22 cellular contexts compared by ENCODE assay signal in the genomic region with DNA sequence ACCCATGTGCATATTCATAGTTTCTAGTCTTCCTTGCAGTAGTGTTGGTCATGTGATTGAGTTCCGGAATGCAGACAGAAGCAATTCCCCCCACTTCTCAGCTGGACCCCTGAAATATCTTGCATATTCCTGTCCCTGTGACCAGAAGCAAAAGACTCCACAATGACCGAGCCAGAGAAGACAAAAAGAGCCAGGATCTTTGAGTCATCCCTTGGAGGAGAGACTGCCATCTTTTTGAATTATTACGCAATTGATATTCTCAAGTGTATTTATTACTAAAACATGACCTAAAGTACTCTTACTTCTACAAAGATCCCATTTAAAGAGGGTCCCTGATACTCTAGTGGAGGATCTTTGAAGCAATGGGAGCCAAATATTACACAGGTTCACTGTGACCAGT. TPM values are rescaled to one million over a fixed set of nuclear protein-coding genes. Genes with fewer than 3 reads are reported as not detected.
A peak's percentile ranks its signal among the peaks of the same experiment; 100 is the strongest.
DNase-seq lines count a peak whose midpoint lies in the region; ATAC-seq, FAIRE-seq and TF ChIP-seq lines count a peak whose summit lies in the region.
"Had no signal": no experiment of that assay in that cellular context is flagged by ENCODE, and none has a peak within 500 bp of the region (broad histone marks: within the 10 kb centered on the region; RNA-seq: fewer than 3 reads in every experiment).

No MANE protein-coding gene starts in this region.

- H3K4me1 ChIP-seq in right atrium auricular region (no peaks in the 10 kb centered on the region), K562 (replicated peaks in 1 of 2; ENCODE audit: control insufficient read depth in 2 of 2, insufficient read depth in 2 of 2, low read length in 2 of 2) (no peaks in the 10 kb centered on the region), aorta (ENCODE audit: control insufficient read depth in 1 of 2, insufficient read depth in 2 of 2, low read length in 2 of 2) (no peaks in the 10 kb centered on the region)

- FAIRE-seq in K562 (lab: Jason Lieb, UNC), result no peak
- FAIRE-seq: HTR-8/SVneo had no signal

- H3K9ac ChIP-seq in K562 (ENCODE audit: insufficient read depth in 1 of 2, low read depth in 2 of 2, low read length in 2 of 2), result no peak overlapping the region

- H3K4me3 ChIP-seq in right atrium auricular region (no peak overlapping the region), K562 (no peak overlapping the region), fibroblast of pulmonary artery (replicated peaks; ENCODE audit: low read depth, low read length) (no peak overlapping the region), aorta (ENCODE audit: low read length in 2 of 2) (no peak overlapping the region)
- H3K4me3 ChIP-seq: MG63 had no signal

- no peak overlapping the region for H3K4me3 Mint-ChIP-seq in CD4-positive, alpha-beta T cell
- H3K4me3 Mint-ChIP-seq: B cell, CD14-positive monocyte, IgD-negative memory B cell had no signal

- no peaks in the 10 kb centered on the region for H3K79me2 ChIP-seq in K562 (ENCODE audit: control insufficient read depth, insufficient read depth, low read length)

- H3K36me3 ChIP-seq in right atrium auricular region, result no peaks in the 10 kb centered on the region
- H3K36me3 ChIP-seq in K562 (ENCODE audit: control insufficient read depth, insufficient read depth, low read length), result no peaks in the 10 kb centered on the region
- no peaks in the 10 kb centered on the region for H3K36me3 ChIP-seq in aorta (ENCODE audit: control insufficient read depth in 1 of 2, insufficient read depth in 2 of 2, low read length in 1 of 2)
- H3K36me3 ChIP-seq: MG63 had no signal

- H3K27ac ChIP-seq in right atrium auricular region, result no peak overlapping the region
- H3K27ac ChIP-seq in K562 (ENCODE audit: extremely low read depth, low read depth, low read length), result no peak overlapping the region
- no peak overlapping the region for H3K27ac ChIP-seq in aorta (ENCODE audit: low read depth in 1 of 2, low read length in 2 of 2)
- H3K27ac ChIP-seq in CD4-positive, alpha-beta T cell (ENCODE audit: low read depth, low read length), result no peak overlapping the region

- no peaks in the 10 kb centered on the region for H3K36me3 Mint-ChIP-seq in CD4-positive, alpha-beta T cell (ENCODE audit: low read depth)
- H3K36me3 Mint-ChIP-seq: CD14-positive monocyte, IgD-negative memory B cell had no signal

- intact Hi-C loops in Right ventricle myocardium superior (cut with DNase I), result no loop called here
- intact Hi-C loops in K562 (cut with micrococcal nuclease), result no loop called here
- intact Hi-C loops in aorta (cut with DNase I), result no loop called here
- intact Hi-C loops in CD4-positive, alpha-beta T cell (cut with DNase I, micrococcal nuclease), result no loop called here

- no peaks in the 10 kb centered on the region for H3K9me1 ChIP-seq in K562 (ENCODE audit: control insufficient read depth, insufficient read depth, low read length)

- ATAC-seq in Right ventricle myocardium superior (ENCODE audit: poor library complexity) (peak; percentile 66), K562 (no peak), aorta (ENCODE audit: low FRiP score) (peak; percentile 52), GM18858 (IDR thresholded peaks at IDR 0.05; ENCODE audit: unreplicated experiment) (no peak)
- no peak for ATAC-seq in CD4-positive, alpha-beta T cell (ENCODE audit: poor library complexity)

- DNase-seq in Right ventricle myocardium superior, result no peak
- no peak for DNase-seq in right atrium auricular region (ENCODE audit: low spot score)
- no peak for DNase-seq in K562 (ENCODE audit: extremely low read depth in 1 of 4, low spot score in 3 of 4)
- DNase-seq in fibroblast of pulmonary artery (ENCODE audit: low read depth), result peak; percentile 24
- DNase-seq in aorta, result no peak
- no peak for DNase-seq in CD4-positive, alpha-beta T cell
- no peak for DNase-seq in cerebellum (ENCODE audit: low spot score)
- DNase-seq: DMS79 treated with DMSO at 0.1 percent for 48 hours, GOT3, Kasumi-1, MG63, NCI-H1417, NCI-H1694 treated with DMSO at 0.1 percent for 48 hours, NCI-H2107, NCI-H446 treated with DMSO at 0.1 percent for 48 hours, NCI-H526 treated with DMSO at 0.1 percent for 48 hours, SHP77 had no signal

- H3K27me3 ChIP-seq in right atrium auricular region (no peaks in the 10 kb centered on the region), K562 (ENCODE audit: control insufficient read depth in 2 of 2, insufficient read depth in 2 of 2, low read length in 2 of 2) (no peaks in the 10 kb centered on the region), aorta (ENCODE audit: control insufficient read depth in 1 of 2, insufficient read depth in 2 of 2, low read length in 1 of 2) (peaks cover 0 to 4% of the 10 kb centered on the region in 2 donors)
- no peaks in the 10 kb centered on the region for H3K27me3 ChIP-seq in CD4-positive, alpha-beta T cell (ENCODE audit: control insufficient read depth, insufficient read depth, low read length)
- H3K27me3 ChIP-seq: MG63 had no signal

- no peak overlapping the region for H2AFZ ChIP-seq in K562 (ENCODE audit: low read depth, low read length)

- CTCF ChIA-PET in K562 (lab: Yijun Ruan, JAX; ENCODE audit: low intra/inter-chr PET ratio), result no interaction called here
- CTCF ChIA-PET in CD4-positive, alpha-beta T cell (lab: Charles Lee), result no interaction called here

- no peak for TF ChIP-seq EP300 in K562 (IDR thresholded peaks at IDR 0.05; ENCODE audit: low read length)

- TF ChIP-seq CTCF in right atrium auricular region (IDR thresholded peaks at IDR 0.05) (no peak), K562 (IDR thresholded peaks at IDR 0.05 in 2 of 3, conservative IDR thresholded peaks at IDR 0.05 in 1 of 3; ENCODE audit: insufficient read depth in 2 of 3, low read depth in 1 of 3, low read length in 3 of 3) (no peak), fibroblast of pulmonary artery (IDR thresholded peaks at IDR 0.05; ENCODE audit: low read length, missing control alignments) (no peak)
- TF ChIP-seq CTCF in CD4-positive, alpha-beta T cell (IDR thresholded peaks at IDR 0.05), result no peak

- TF ChIP-seq POLR2A in K562 (conservative IDR thresholded peaks at IDR 0.05), result no peak

- H3K9me3 Mint-ChIP-seq in CD4-positive, alpha-beta T cell, result peaks cover 3% of the 10 kb centered on the region

- POLR2A ChIA-PET in K562 (lab: Yijun Ruan, JAX), result no interaction called here
- POLR2A ChIA-PET in CD4-positive, alpha-beta T cell (lab: Charles Lee), result no interaction called here

- H4K20me1 ChIP-seq in K562 (replicated peaks; ENCODE audit: control insufficient read depth, insufficient read depth, low read length), result no peaks in the 10 kb centered on the region

- no TSS peak for BruUV-seq in K562 (replicated peaks; lab: Mats Ljungman, UMichigan)

- peaks cover 6% of the 10 kb centered on the region for H3K27me3 Mint-ChIP-seq in CD4-positive, alpha-beta T cell
- H3K27me3 Mint-ChIP-seq: B cell had no signal

- no peaks in the 10 kb centered on the region for H3K4me1 Mint-ChIP-seq in CD4-positive, alpha-beta T cell (ENCODE audit: low read depth)
- H3K4me1 Mint-ChIP-seq: B cell, CD14-positive monocyte, IgD-negative memory B cell had no signal

- no peak overlapping the region for H3K4me2 ChIP-seq in K562 (ENCODE audit: insufficient read depth, low read length)

- 4% methylated on average over 3 of the region's 3 CpGs for WGBS in K562 (ENCODE audit: insufficient coverage, low coverage, missing lambda C conversion rate)
- 90 to 94% methylated on average over 3 of the region's 3 CpGs for WGBS in aorta, 2 donors

- in situ Hi-C loops in K562 (cut with MboI), result no loop called here

- TF ChIP-seq RAD21 in K562 (CRISPR knock-in tag; conservative IDR thresholded peaks at IDR 0.05 in 1 of 2, IDR thresholded peaks at IDR 0.05 in 1 of 2), result no peak

- H3K27ac Mint-ChIP-seq in CD4-positive, alpha-beta T cell, result no peak overlapping the region
- H3K27ac Mint-ChIP-seq: B cell, CD14-positive monocyte, IgD-negative memory B cell had no signal

- H3K9me3 ChIP-seq in right atrium auricular region (no peaks in the 10 kb centered on the region), K562 (replicated peaks; ENCODE audit: control insufficient read depth, insufficient read depth, low read depth, low read length) (no peaks in the 10 kb centered on the region), aorta (ENCODE audit: control insufficient read depth, low read length) (no peaks in the 10 kb centered on the region)
- H3K9me3 ChIP-seq in CD4-positive, alpha-beta T cell (ENCODE audit: control insufficient read depth, low read length), result peaks cover 4% of the 10 kb centered on the region
- H3K9me3 ChIP-seq: MG63 had no signal

TF ChIP-seq in K562, 482 proteins besides CTCF, POLR2A, EP300 and RAD21 (continues in another document):
- no peak for TF ChIP-seq CEBPG (CRISPR knock-in tag; IDR thresholded peaks at IDR 0.05)
- peak in 1 of 2 experiments; percentile 87; a peak in 2 of 4 replicates for TF ChIP-seq CEBPG (tag; conservative IDR thresholded peaks at IDR 0.05 in 1 of 2, IDR thresholded peaks at IDR 0.05 in 1 of 2)

RNA-seq across cellular contexts. Expression of gene SOX9, which starts 43.5 kb away (rescaled TPM):
- 10.9 TPM for total RNA-seq in Right ventricle myocardium superior
- total RNA-seq in right atrium auricular region, result 10 to 100 TPM in 1 of 2 donors, 1 to 10 TPM in 1; 7.0 to 20.6 TPM
- not detected in 2 replicates for total RNA-seq in K562 (2011; cell fraction: chromatin; rRNA removed; ENCODE audit: low replicate concordance)
- total RNA-seq in K562 (2011; cell fraction: nucleolus; rRNA removed), result not detected in 2 replicates
- not detected in 2 replicates for total RNA-seq in K562 (2011; cell fraction: nucleoplasm; rRNA removed)
- total RNA-seq in K562 (2014; rRNA removed), result not detected in 2 replicates
- total RNA-seq in K562 (2014; rRNA removed; fragmentation: Illumina TruSeq; extraction: Trizol), result not detected in 2 replicates
- total RNA-seq in K562 (2015; rRNA removed; fragmentation: Illumina TruSeq; extraction: Trizol), result not detected in 2 replicates
- 0.04 and 0.18 TPM in 2 replicates for total RNA-seq in K562 (2021)
- polyA plus RNA-seq in K562 (2011; rRNA removed), result not detected in 2 replicates
- not detected in 2 replicates for polyA plus RNA-seq in K562 (2011; cell fraction: cytosol; rRNA removed)
- polyA plus RNA-seq in K562 (2011; cell fraction: nucleus; rRNA removed), result not detected in 2 replicates
- not detected in 2 replicates for polyA plus RNA-seq in K562 (2012)
- not detected in 2 replicates for polyA plus RNA-seq in K562 (2014; fragmentation: Illumina TruSeq; extraction: Trizol)
- not detected for polyA plus RNA-seq in K562 (2014; fragmentation: Nextera tagmentation; extraction: Ambion mirVana)
- not detected in 2 replicates for polyA plus RNA-seq in K562 (2014; rRNA removed)
- polyA minus RNA-seq in K562 (2011; rRNA and poly(A)+ RNA removed), result not detected in 2 replicates
- polyA minus RNA-seq in K562 (2011; cell fraction: cytosol; rRNA and poly(A)+ RNA removed), result 0.27 TPM in 1 of 2 replicates, not detected in the other
- polyA minus RNA-seq in K562 (2011; cell fraction: nucleus; rRNA and poly(A)+ RNA removed), result not detected in 2 replicates
- 1 to 10 TPM; 3.8 to 4.7 TPM for total RNA-seq in aorta
- 1 to 10 TPM; 1.5 to 3.3 TPM for polyA plus RNA-seq in aorta
- not detected for total RNA-seq in CD4-positive, alpha-beta T cell
- total RNA-seq in cerebellum, result 22.3 TPM
- total RNA-seq: B cell had no signal
- polyA plus RNA-seq: CD14-positive monocyte, IgD-negative memory B cell had no signal

Comparison
In these comparisons a context has a peak if more than half of its experiments do, and no peak if none do; other contexts are left out.
1. ATAC-seq: peak in Right ventricle myocardium superior (single experiment) and aorta (single experiment); none in K562 (single experiment), GM18858 (single experiment) and CD4-positive, alpha-beta T cell (single experiment).
2. RNA of gene SOX9, which starts 43.5 kb away (total RNA-seq): 22.3 TPM in cerebellum (single experiment), 7.0 to 20.6 TPM in right atrium auricular region, 10.9 TPM in Right ventricle myocardium superior (single experiment) and 3.8 to 4.7 TPM in aorta; 0.04 to 0.18 TPM in K562 and not detected in CD4-positive, alpha-beta T cell; every median in the first group is over 4 times any median in the second.